Comparison of ENCODE assay signal across 1 cellular context in genomic region chr11:61963016-61963281, GRCh38.
TF ChIP-seq lines count a peak whose summit lies in the region.

No MANE protein-coding gene starts in this region.

TF ChIP-seq in GM12878, 131 proteins besides CTCF, POLR2A, EP300 and RAD21:
- 0 out of 2 replicates have a peak, but pooled peaks have one; percentile 11 for TF ChIP-seq POLR2AphosphoS2 (IDR thresholded peaks at IDR 0.05; ENCODE audit: low read depth, low read length)
- TF ChIP-seq, protein P1, sequence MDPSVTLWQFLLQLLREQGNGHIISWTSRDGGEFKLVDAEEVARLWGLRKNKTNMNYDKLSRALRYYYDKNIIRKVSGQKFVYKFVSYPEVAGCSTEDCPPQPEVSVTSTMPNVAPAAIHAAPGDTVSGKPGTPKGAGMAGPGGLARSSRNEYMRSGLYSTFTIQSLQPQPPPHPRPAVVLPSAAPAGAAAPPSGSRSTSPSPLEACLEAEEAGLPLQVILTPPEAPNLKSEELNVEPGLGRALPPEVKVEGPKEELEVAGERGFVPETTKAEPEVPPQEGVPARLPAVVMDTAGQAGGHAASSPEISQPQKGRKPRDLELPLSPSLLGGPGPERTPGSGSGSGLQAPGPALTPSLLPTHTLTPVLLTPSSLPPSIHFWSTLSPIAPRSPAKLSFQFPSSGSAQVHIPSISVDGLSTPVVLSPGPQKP (IDR thresholded peaks at IDR 0.05; ENCODE audit: low read depth, low read length), result no peak
- no peak for TF ChIP-seq CEBPZ (IDR thresholded peaks at IDR 0.05; ENCODE audit: low read depth, low read length)
- TF ChIP-seq, protein P2, sequence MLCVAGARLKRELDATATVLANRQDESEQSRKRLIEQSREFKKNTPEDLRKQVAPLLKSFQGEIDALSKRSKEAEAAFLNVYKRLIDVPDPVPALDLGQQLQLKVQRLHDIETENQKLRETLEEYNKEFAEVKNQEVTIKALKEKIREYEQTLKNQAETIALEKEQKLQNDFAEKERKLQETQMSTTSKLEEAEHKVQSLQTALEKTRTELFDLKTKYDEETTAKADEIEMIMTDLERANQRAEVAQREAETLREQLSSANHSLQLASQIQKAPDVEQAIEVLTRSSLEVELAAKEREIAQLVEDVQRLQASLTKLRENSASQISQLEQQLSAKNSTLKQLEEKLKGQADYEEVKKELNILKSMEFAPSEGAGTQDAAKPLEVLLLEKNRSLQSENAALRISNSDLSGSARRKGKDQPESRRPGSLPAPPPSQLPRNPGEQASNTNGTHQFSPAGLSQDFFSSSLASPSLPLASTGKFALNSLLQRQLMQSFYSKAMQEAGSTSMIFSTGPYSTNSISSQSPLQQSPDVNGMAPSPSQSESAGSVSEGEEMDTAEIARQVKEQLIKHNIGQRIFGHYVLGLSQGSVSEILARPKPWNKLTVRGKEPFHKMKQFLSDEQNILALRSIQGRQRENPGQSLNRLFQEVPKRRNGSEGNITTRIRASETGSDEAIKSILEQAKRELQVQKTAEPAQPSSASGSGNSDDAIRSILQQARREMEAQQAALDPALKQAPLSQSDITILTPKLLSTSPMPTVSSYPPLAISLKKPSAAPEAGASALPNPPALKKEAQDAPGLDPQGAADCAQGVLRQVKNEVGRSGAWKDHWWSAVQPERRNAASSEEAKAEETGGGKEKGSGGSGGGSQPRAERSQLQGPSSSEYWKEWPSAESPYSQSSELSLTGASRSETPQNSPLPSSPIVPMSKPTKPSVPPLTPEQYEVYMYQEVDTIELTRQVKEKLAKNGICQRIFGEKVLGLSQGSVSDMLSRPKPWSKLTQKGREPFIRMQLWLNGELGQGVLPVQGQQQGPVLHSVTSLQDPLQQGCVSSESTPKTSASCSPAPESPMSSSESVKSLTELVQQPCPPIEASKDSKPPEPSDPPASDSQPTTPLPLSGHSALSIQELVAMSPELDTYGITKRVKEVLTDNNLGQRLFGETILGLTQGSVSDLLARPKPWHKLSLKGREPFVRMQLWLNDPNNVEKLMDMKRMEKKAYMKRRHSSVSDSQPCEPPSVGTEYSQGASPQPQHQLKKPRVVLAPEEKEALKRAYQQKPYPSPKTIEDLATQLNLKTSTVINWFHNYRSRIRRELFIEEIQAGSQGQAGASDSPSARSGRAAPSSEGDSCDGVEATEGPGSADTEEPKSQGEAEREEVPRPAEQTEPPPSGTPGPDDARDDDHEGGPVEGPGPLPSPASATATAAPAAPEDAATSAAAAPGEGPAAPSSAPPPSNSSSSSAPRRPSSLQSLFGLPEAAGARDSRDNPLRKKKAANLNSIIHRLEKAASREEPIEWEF (IDR thresholded peaks at IDR 0.05; ENCODE audit: insufficient replicate concordance, low read depth, low read length), result peak; percentile 74
- TF ChIP-seq PAX5 (IDR thresholded peaks at IDR 0.05; ENCODE audit: borderline replicate concordance, low read depth, low read length), result peak; percentile 40; the same call in 1 of the 2 replicates
- TF ChIP-seq HDAC6 (IDR thresholded peaks at IDR 0.05; ENCODE audit: unreplicated experiment), result no peak
- no peak for TF ChIP-seq CHD4 (IDR thresholded peaks at IDR 0.05)
- TF ChIP-seq NR2C1 (IDR thresholded peaks at IDR 0.05), result no peak
- peak; percentile 34 for TF ChIP-seq BCL3 (IDR thresholded peaks at IDR 0.05; ENCODE audit: borderline replicate concordance, insufficient read depth, low read depth, low read length, poor library complexity, severe bottlenecking)
- TF ChIP-seq SUPT20H (IDR thresholded peaks at IDR 0.05; ENCODE audit: borderline replicate concordance, control insufficient read depth, low read depth, low read length), result no peak
- no peak for TF ChIP-seq RCOR1 (conservative IDR thresholded peaks at IDR 0.05; ENCODE audit: low read depth, low read length)
- TF ChIP-seq CHD1 (IDR thresholded peaks at IDR 0.05; ENCODE audit: low read depth, low read length), result no peak
- TF ChIP-seq, protein P3, sequence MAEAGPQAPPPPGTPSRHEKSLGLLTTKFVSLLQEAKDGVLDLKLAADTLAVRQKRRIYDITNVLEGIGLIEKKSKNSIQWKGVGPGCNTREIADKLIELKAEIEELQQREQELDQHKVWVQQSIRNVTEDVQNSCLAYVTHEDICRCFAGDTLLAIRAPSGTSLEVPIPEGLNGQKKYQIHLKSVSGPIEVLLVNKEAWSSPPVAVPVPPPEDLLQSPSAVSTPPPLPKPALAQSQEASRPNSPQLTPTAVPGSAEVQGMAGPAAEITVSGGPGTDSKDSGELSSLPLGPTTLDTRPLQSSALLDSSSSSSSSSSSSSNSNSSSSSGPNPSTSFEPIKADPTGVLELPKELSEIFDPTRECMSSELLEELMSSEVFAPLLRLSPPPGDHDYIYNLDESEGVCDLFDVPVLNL (IDR thresholded peaks at IDR 0.05; ENCODE audit: low read depth, low read length), result no peak
- no peak for TF ChIP-seq EZH2 (IDR thresholded peaks at IDR 0.05; ENCODE audit: borderline replicate concordance, control insufficient read depth, low read depth, low read length)
- TF ChIP-seq, protein P4, sequence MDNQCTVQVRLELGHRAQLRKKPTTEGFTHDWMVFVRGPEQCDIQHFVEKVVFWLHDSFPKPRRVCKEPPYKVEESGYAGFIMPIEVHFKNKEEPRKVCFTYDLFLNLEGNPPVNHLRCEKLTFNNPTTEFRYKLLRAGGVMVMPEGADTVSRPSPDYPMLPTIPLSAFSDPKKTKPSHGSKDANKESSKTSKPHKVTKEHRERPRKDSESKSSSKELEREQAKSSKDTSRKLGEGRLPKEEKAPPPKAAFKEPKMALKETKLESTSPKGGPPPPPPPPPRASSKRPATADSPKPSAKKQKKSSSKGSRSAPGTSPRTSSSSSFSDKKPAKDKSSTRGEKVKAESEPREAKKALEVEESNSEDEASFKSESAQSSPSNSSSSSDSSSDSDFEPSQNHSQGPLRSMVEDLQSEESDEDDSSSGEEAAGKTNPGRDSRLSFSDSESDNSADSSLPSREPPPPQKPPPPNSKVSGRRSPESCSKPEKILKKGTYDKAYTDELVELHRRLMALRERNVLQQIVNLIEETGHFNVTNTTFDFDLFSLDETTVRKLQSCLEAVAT (IDR thresholded peaks at IDR 0.05), result no peak
- TF ChIP-seq MXI1 (IDR thresholded peaks at IDR 0.05; ENCODE audit: low read depth, low read length), result peak; percentile 46; the same call in 1 of the 2 replicates
- TF ChIP-seq BHLHE40 (IDR thresholded peaks at IDR 0.05; ENCODE audit: borderline replicate concordance in 1 of 2, low read depth in 2 of 2, low read length in 1 of 2), result no peak
- no peak for TF ChIP-seq PML (IDR thresholded peaks at IDR 0.05; ENCODE audit: low read length)
- TF ChIP-seq TAF1 (IDR thresholded peaks at IDR 0.05; ENCODE audit: borderline replicate concordance, low read depth, low read length), result no peak
